9 cellular contexts compared by ENCODE assay signal in the genomic region with DNA sequence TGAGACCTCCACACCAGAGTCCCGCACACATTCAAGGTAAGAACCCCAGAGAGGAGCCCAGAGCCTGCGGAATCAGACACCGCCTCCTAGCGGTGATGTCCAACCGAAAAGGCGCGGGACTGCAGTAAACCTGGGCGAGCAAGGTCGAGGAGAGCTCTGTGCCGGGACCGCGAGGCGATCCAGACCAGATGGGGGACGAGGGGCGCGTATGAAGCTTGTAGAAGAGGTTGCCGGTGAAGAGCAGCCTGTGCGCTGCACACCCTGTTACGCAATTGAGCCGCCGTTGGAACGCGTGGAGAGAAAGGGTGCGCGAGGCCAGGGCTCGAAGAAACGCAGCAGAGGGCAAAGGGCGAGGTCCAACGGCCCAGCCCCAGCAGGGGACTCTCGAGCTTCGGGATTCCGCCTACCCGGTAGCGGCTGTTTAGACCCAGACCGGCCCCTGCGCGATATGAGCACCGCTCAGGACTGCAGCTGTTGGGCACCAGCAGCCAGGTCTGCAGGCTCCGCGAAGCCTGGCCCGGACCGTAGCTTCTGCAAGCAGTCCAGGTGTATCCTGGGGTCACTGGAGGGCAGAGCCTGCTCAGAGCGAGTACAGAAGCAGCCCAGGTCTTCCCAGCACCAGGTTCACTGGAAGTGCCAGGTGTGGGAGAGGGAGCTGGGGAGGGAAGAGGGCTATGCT.
A peak's percentile ranks its signal among the peaks of the same experiment; 100 is the strongest.
DNase-seq lines count a peak whose midpoint lies in the region; ATAC-seq lines count a peak whose summit lies in the region.
"Had no signal": no experiment of that assay in that cellular context is flagged by ENCODE, and none has a peak within 500 bp of the region (broad histone marks: within the 10 kb centered on the region; RNA-seq: fewer than 3 reads in every experiment).

No MANE protein-coding gene starts in this region.

- H3K4me1 Mint-ChIP-seq in activated naive CD4-positive, alpha-beta T cell treated with anti-CD3 and anti-CD28 coated beads, Interleukin-2, amount 50 U/mL, for 24 hours, result peaks cover 18% of the 10 kb centered on the region

- H3K36me3 ChIP-seq in HUES48 (ENCODE audit: control insufficient read depth, insufficient read depth, low read length), result no peaks in the 10 kb centered on the region

- no peak overlapping the region for H3K9ac ChIP-seq in HUES48 (ENCODE audit: low read depth, low read length)

- no peaks in the 10 kb centered on the region for H3K9me3 ChIP-seq in HUES48 (ENCODE audit: control insufficient read depth, insufficient read depth, low read length)

- ATAC-seq in GM18870 (IDR thresholded peaks at IDR 0.05; ENCODE audit: unreplicated experiment), result no peak

- H3K9me3 Mint-ChIP-seq in activated naive CD4-positive, alpha-beta T cell treated with anti-CD3 and anti-CD28 coated beads, Interleukin-2, amount 50 U/mL, for 24 hours, result no peaks in the 10 kb centered on the region

- no peak overlapping the region for H3K27ac ChIP-seq in HUES48 (ENCODE audit: low read depth, low read length)

- H3K27me3 Mint-ChIP-seq in activated naive CD4-positive, alpha-beta T cell treated with anti-CD3 and anti-CD28 coated beads, Interleukin-2, amount 50 U/mL, for 24 hours, result no peaks in the 10 kb centered on the region

- no peaks in the 10 kb centered on the region for H3K36me3 Mint-ChIP-seq in activated naive CD4-positive, alpha-beta T cell treated with anti-CD3 and anti-CD28 coated beads, Interleukin-2, amount 50 U/mL, for 24 hours

- peaks cover 10% of the 10 kb centered on the region for H3K4me1 ChIP-seq in HUES48 (ENCODE audit: control insufficient read depth, insufficient read depth, low read length)

- peak overlapping the region; percentile 56 for H3K4me3 Mint-ChIP-seq in activated naive CD4-positive, alpha-beta T cell treated with anti-CD3 and anti-CD28 coated beads, Interleukin-2, amount 50 U/mL, for 24 hours

- peak; percentile 82 for DNase-seq in iPS-NIHi7 (ENCODE audit: extremely low spot score)
- DNase-seq in stimulated activated CD4-positive, alpha-beta T cell treated with anti-CD3 and anti-CD28 coated beads, Interleukin-4, amount 100 ng/mL, for 24 hours, result peak; percentile 15
- no peak for DNase-seq in NCI-H2029 treated with DMSO at 0.1 percent for 48 hours (lab: John Stamatoyannopoulos, UW)
- DNase-seq in middle frontal gyrus (ENCODE audit: extremely low spot score, low spot score), result no peak
- no peak for DNase-seq in NCI-H1417 (lab: John Stamatoyannopoulos, UW)
- DNase-seq: SIG-M5 had no signal

- no peak overlapping the region for H3K27ac Mint-ChIP-seq in activated naive CD4-positive, alpha-beta T cell treated with anti-CD3 and anti-CD28 coated beads, Interleukin-2, amount 50 U/mL, for 24 hours

- peaks cover 24% of the 10 kb centered on the region for H3K27me3 ChIP-seq in HUES48 (ENCODE audit: control insufficient read depth, insufficient read depth, low read length)

- peak overlapping the region; percentile 54 for H3K4me3 ChIP-seq in HUES48 (ENCODE audit: low read depth, low read length)

Comparison
In these comparisons a context has a peak if more than half of its experiments do, and no peak if none do; other contexts are left out.
1. DNase-seq: peak in iPS-NIHi7 (single experiment) and stimulated activated CD4-positive, alpha-beta T cell treated with anti-CD3 and anti-CD28 coated beads, Interleukin-4, amount 100 ng/mL, for 24 hours (single experiment); none in NCI-H2029 treated with DMSO at 0.1 percent for 48 hours (single experiment), middle frontal gyrus (single experiment) and NCI-H1417 (0 of 3).